29 cellular contexts compared by ENCODE assay signal in the genomic region with DNA sequence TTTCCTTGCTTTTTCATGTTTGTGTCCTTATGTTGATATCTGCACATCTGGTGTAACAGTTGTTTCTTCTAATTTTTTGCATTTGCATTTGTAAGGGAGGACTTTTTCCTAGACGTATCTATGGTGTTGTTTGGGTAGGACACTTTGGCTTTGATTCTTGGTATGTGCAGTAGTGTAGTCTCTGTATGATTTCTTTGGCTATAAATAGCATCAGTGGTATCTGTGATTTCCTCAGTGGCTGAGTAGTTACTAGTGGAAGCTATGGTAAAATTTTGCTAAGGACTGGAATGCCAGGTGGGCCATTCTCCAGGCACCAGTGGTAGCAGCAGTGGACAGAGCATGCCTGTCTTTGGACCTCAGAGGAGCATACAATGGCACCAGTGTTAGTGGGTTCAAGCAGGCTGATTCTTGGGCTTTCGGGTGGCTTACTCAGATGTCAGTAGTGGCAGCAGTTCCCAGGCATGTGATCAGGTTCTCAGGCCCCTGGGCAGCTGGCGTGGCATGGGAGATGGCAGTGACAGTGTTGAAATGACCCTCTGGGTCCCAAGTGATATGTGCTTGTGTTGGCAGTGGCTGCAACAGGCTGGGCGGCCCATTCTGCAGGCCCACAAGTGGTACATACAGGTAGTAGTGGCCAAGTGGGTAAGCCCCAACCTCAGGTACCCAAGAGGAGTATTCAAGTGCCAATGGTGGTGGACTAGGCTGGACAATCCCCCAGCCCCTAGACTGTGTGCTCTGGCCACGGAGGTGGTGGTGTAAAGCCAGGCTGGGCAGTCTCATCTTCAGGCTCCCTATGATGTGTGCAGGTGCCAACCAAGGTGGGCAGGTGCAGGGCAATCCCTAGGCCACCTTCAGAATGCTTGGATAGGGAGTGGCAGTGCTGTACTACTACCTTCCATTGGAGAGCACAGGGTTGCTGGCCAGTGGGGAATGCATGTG. TPM values are rescaled to one million over a fixed set of nuclear protein-coding genes. Genes with fewer than 3 reads are reported as not detected.
DNase-seq lines count a peak whose midpoint lies in the region; ATAC-seq, FAIRE-seq and TF ChIP-seq lines count a peak whose summit lies in the region.
"Had no signal": no experiment of that assay in that cellular context is flagged by ENCODE, and none has a peak within 500 bp of the region (broad histone marks: within the 10 kb centered on the region; RNA-seq: fewer than 3 reads in every experiment).

No MANE protein-coding gene starts in this region.

- FAIRE-seq in HTR-8/SVneo (lab: Jason Lieb, UNC), result peak; percentile 87
- FAIRE-seq: GM18507 had no signal

- ATAC-seq in left lobe of liver (peak; percentile 21), sciatic nerve (peak; percentile 17)

- no peak overlapping the region for H2AFZ ChIP-seq in hepatocyte
- H2AFZ ChIP-seq: GM23248, PC-9 had no signal

- H3K27me3 Mint-ChIP-seq in activated CD4-positive, alpha-beta T cell treated with anti-CD3 and anti-CD28 coated beads, Interleukin-2, amount 10 ng/mL, durations not matched to agents 24 days and 14 days, result no peaks in the 10 kb centered on the region
- H3K27me3 Mint-ChIP-seq: CD8-positive, alpha-beta memory T cell had no signal

- H4K20me1 ChIP-seq in hepatocyte (ENCODE audit: insufficient read depth, poor library complexity, severe bottlenecking), result no peaks in the 10 kb centered on the region

- H3K36me3 ChIP-seq in hepatocyte (replicated peaks; ENCODE audit: insufficient read depth, low read depth), result no peaks in the 10 kb centered on the region
- H3K36me3 ChIP-seq: BE2C had no signal

- H3K27ac ChIP-seq in hepatocyte, result no peak overlapping the region
- H3K27ac ChIP-seq: GM23248, PC-9 had no signal

- peaks cover 12% of the 10 kb centered on the region for H3K9me3 Mint-ChIP-seq in activated CD4-positive, alpha-beta T cell treated with anti-CD3 and anti-CD28 coated beads, Interleukin-2, amount 10 ng/mL, durations not matched to agents 24 days and 14 days

- H3K4me1 Mint-ChIP-seq in activated CD4-positive, alpha-beta T cell treated with anti-CD3 and anti-CD28 coated beads, Interleukin-2, amount 10 ng/mL, durations not matched to agents 24 days and 14 days, result peaks cover 16% of the 10 kb centered on the region
- H3K4me1 Mint-ChIP-seq: CD14-positive monocyte, H9 had no signal

- no peaks in the 10 kb centered on the region for H3K4me1 ChIP-seq in hepatocyte (ENCODE audit: insufficient read depth)
- H3K4me1 ChIP-seq: BE2C had no signal

- H3K9me3 ChIP-seq in hepatocyte (ENCODE audit: low read depth), result peaks cover 5% of the 10 kb centered on the region
- H3K9me3 ChIP-seq: BE2C had no signal

- no peak overlapping the region for H3K4me3 Mint-ChIP-seq in activated CD4-positive, alpha-beta T cell treated with anti-CD3 and anti-CD28 coated beads, Interleukin-2, amount 10 ng/mL, durations not matched to agents 24 days and 14 days
- H3K4me3 Mint-ChIP-seq: CD14-positive monocyte; CD8-positive, alpha-beta memory T cell; H9 had no signal

- no peaks in the 10 kb centered on the region for H3K79me2 ChIP-seq in hepatocyte

- 93% methylated on average over 5 of the region's 5 CpGs for whole genome bisulfite sequencing in hepatocyte (ENCODE audit: low lambda C conversion rate, missing lambda C conversion rate)

- TF ChIP-seq CTCF in hepatocyte (IDR thresholded peaks at IDR 0.05; ENCODE audit: poor library complexity), result no peak

- DNase-seq in activated CD4-positive, alpha-beta T cell treated with anti-CD3 and anti-CD28 coated beads, Interleukin-2, amount 10 ng/mL, durations not matched to agents 24 days and 14 days, result peak; percentile 46
- DNase-seq in activated CD4-positive, alpha-beta T cell treated with anti-CD3 and anti-CD28 coated beads, Interleukin-2, amount 50 U/mL, for 4 hours, result no peak
- DNase-seq in HTR-8/SVneo (ENCODE audit: insufficient read length, low spot score), result no peak
- no peak for DNase-seq in left lobe of liver (ENCODE audit: low spot score)
- DNase-seq in sciatic nerve (ENCODE audit: low spot score), result no peak
- DNase-seq in hepatocyte (ENCODE audit: low spot score), result no peak
- DNase-seq in glomerular visceral epithelial cell (ENCODE audit: extremely low spot score), result no peak
- no peak for DNase-seq in NCI-H510A (lab: John Stamatoyannopoulos, UW)
- DNase-seq: 8988T; ACHN; BE2C; CD8-positive, alpha-beta memory T cell; DMS153; DND-41; GM23248; IMR-90; KG1; MG63; NCI-H1105 treated with DMSO at 0.1 percent for 48 hours; NCI-H146; NCI-H1930; NCI-H2107; NCI-H446 treated with DMSO at 0.1 percent for 48 hours; NCI-H526 treated with DMSO at 0.1 percent for 48 hours; PC-9; SHP77 treated with DMSO at 0.1 percent for 48 hours had no signal

- H3K27ac Mint-ChIP-seq in activated CD4-positive, alpha-beta T cell treated with anti-CD3 and anti-CD28 coated beads, Interleukin-2, amount 10 ng/mL, durations not matched to agents 24 days and 14 days, result no peak overlapping the region
- H3K27ac Mint-ChIP-seq: CD14-positive monocyte; CD8-positive, alpha-beta memory T cell; H9 had no signal

- H3K9me2 ChIP-seq in hepatocyte (replicated peaks; ENCODE audit: insufficient read depth), result no peaks in the 10 kb centered on the region

- H3K36me3 Mint-ChIP-seq in activated CD4-positive, alpha-beta T cell treated with anti-CD3 and anti-CD28 coated beads, Interleukin-2, amount 10 ng/mL, durations not matched to agents 24 days and 14 days (ENCODE audit: low read depth), result peaks cover 28% of the 10 kb centered on the region

- H3K27me3 ChIP-seq in hepatocyte, result no peaks in the 10 kb centered on the region
- H3K27me3 ChIP-seq: BE2C, MG63 had no signal

- intact Hi-C loops in activated CD4-positive, alpha-beta T cell treated with anti-CD3 and anti-CD28 coated beads, Interleukin-2, amount 10 ng/mL, durations not matched to agents 24 days and 14 days (cut with micrococcal nuclease), result no loop called here
- intact Hi-C loops in sciatic nerve (cut with DNase I), result no loop called here

- H3K4me3 ChIP-seq in hepatocyte, result no peak overlapping the region
- H3K4me3 ChIP-seq: GM23248, MG63, PC-9 had no signal

- H3K4me2 ChIP-seq in hepatocyte, result no peak overlapping the region
- H3K4me2 ChIP-seq: PC-9 had no signal

RNA-seq across cellular contexts. Expression of a gene that starts 54.5 kb away (rescaled TPM):
- total RNA-seq in activated CD4-positive, alpha-beta T cell treated with anti-CD3 and anti-CD28 coated beads, Interleukin-2, amount 10 ng/mL, durations not matched to agents 24 days and 14 days, result 246 and 255 TPM in 2 replicates
- total RNA-seq in left lobe of liver (17.5 TPM), sciatic nerve (148 TPM), hepatocyte (48.5 and 73.2 TPM in 2 replicates)
- 52.7 and 52.8 TPM in 2 replicates for polyA plus RNA-seq in hepatocyte
